6 cellular contexts compared by ENCODE assay signal in genomic region chr15:42491540-42492225, GRCh38. TPM values are rescaled to one million over a fixed set of nuclear protein-coding genes. Genes with fewer than 3 reads are reported as not detected.
DNase-seq lines count a peak whose midpoint lies in the region; ATAC-seq and TF ChIP-seq lines count a peak whose summit lies in the region.

No MANE protein-coding gene starts in this region.

- ATAC-seq in HG02870 (IDR thresholded peaks at IDR 0.05; ENCODE audit: unreplicated experiment) (no peak), GM18873 (IDR thresholded peaks at IDR 0.05; ENCODE audit: low FRiP score, unreplicated experiment) (no peak)

- no peaks in the 10 kb centered on the region for H3K36me3 ChIP-seq in testis (ENCODE audit: low read depth, missing control alignments)

- TF ChIP-seq POLR2A in testis (IDR thresholded peaks at IDR 0.05), result no peak

- peak overlapping the region; percentile 84 for H3K4me3 Mint-ChIP-seq in activated naive CD4-positive, alpha-beta T cell treated with anti-CD3 and anti-CD28 coated beads for 36 hours

- TF ChIP-seq CTCF in fibroblast of mammary gland (conservative IDR thresholded peaks at IDR 0.05; ENCODE audit: control insufficient read depth, insufficient read depth, low read depth, low read length) (no peak), testis (IDR thresholded peaks at IDR 0.05) (no peak)

- intact Hi-C loops in activated naive CD4-positive, alpha-beta T cell treated with anti-CD3 and anti-CD28 coated beads for 36 hours (cut with micrococcal nuclease), result loop anchor here (1.0 to 5.0 kb wide), 6 partner anchors 57 to 519 kb away; partner anchors contain the start of genes EHD4, GANC, HAUS2 and LRRC57
- intact Hi-C loops in testis (cut with DNase I; ENCODE audit: low total_unique reads), result no loop called here

- peak overlapping the region; percentile 93 to 97 for H3K27ac ChIP-seq in testis

- H3K27me3 ChIP-seq in testis, result no peaks in the 10 kb centered on the region

- 52 to 58% methylated on average over 18 of the region's 18 CpGs for WGBS in testis, 2 donors

- DNase-seq in activated naive CD4-positive, alpha-beta T cell treated with anti-CD3 and anti-CD28 coated beads for 36 hours, result no peak
- DNase-seq in activated naive CD4-positive, alpha-beta T cell (lab: John Stamatoyannopoulos, UW), result no peak
- no peak for DNase-seq in fibroblast of mammary gland (ENCODE audit: low read depth)
- DNase-seq in testis, result no peak

- CTCF ChIA-PET in activated naive CD4-positive, alpha-beta T cell treated with anti-CD3 and anti-CD28 coated beads for 36 hours (lab: Charles Lee), result no interaction called here

- H3K9me3 ChIP-seq in testis, result no peaks in the 10 kb centered on the region

- H3K4me3 ChIP-seq in fibroblast of mammary gland (ENCODE audit: control insufficient read depth, low read depth, low read length) (peak overlapping the region; percentile 98), testis (peak overlapping the region; percentile 76 to 83)

- H3K9me3 Mint-ChIP-seq in activated naive CD4-positive, alpha-beta T cell treated with anti-CD3 and anti-CD28 coated beads for 36 hours, result no peaks in the 10 kb centered on the region

- no peaks in the 10 kb centered on the region for H3K27me3 Mint-ChIP-seq in activated naive CD4-positive, alpha-beta T cell treated with anti-CD3 and anti-CD28 coated beads for 36 hours (ENCODE audit: low read depth)

- peak overlapping the region; percentile 91 for H3K27ac Mint-ChIP-seq in activated naive CD4-positive, alpha-beta T cell treated with anti-CD3 and anti-CD28 coated beads for 36 hours

- H3K36me3 Mint-ChIP-seq in activated naive CD4-positive, alpha-beta T cell treated with anti-CD3 and anti-CD28 coated beads for 36 hours (ENCODE audit: low read depth), result peaks cover 7% of the 10 kb centered on the region

- H3K4me1 Mint-ChIP-seq in activated naive CD4-positive, alpha-beta T cell treated with anti-CD3 and anti-CD28 coated beads for 36 hours (ENCODE audit: low read depth), result peaks cover 58% of the 10 kb centered on the region

- H3K4me1 ChIP-seq in testis, result peaks cover 12% of the 10 kb centered on the region

RNA-seq across cellular contexts. Expression of gene ZNF106, which starts 0.7 kb away (rescaled TPM):
- 10 to 100 TPM; 40.8 to 41.2 TPM for total RNA-seq in activated naive CD4-positive, alpha-beta T cell treated with anti-CD3 and anti-CD28 coated beads for 36 hours
- total RNA-seq in testis, result 10 to 100 TPM; 84.4 to 95.4 TPM
- polyA plus RNA-seq in testis (ENCODE audit: insufficient read depth, low read depth, low replicate concordance), result 51.4 TPM

RNA-seq across cellular contexts. Expression of gene SNAP23, which starts 3.8 kb away (rescaled TPM):
- 10 to 100 TPM; 33.1 to 34.5 TPM for total RNA-seq in activated naive CD4-positive, alpha-beta T cell treated with anti-CD3 and anti-CD28 coated beads for 36 hours
- total RNA-seq in testis, result 100 to 1,000 TPM in 1 of 2 donors, 10 to 100 TPM in 1; 99.4 to 101 TPM
- 114 TPM for polyA plus RNA-seq in testis (ENCODE audit: insufficient read depth, low read depth, low replicate concordance)

RNA-seq across cellular contexts. Expression of gene LRRC57, which starts 56.9 kb away (rescaled TPM):
- total RNA-seq in activated naive CD4-positive, alpha-beta T cell treated with anti-CD3 and anti-CD28 coated beads for 36 hours, result 10 to 100 TPM; 14.7 to 16.3 TPM
- 10 to 100 TPM; 26.7 to 35.4 TPM for total RNA-seq in testis
- polyA plus RNA-seq in testis (ENCODE audit: insufficient read depth, low read depth, low replicate concordance), result 15.5 TPM

RNA-seq across cellular contexts. Expression of gene HAUS2, which starts 57.0 kb away (rescaled TPM):
- 10 to 100 TPM; 46.2 to 55.6 TPM for total RNA-seq in activated naive CD4-positive, alpha-beta T cell treated with anti-CD3 and anti-CD28 coated beads for 36 hours
- 10 to 100 TPM; 24.4 to 33.5 TPM for total RNA-seq in testis
- 21.5 TPM for polyA plus RNA-seq in testis (ENCODE audit: insufficient read depth, low read depth, low replicate concordance)
